ENCODE assay signal across 30 cellular contexts in genomic region chr11:17875908-17876307, GRCh38.
"Had no signal": no experiment of that assay in that cellular context is flagged by ENCODE, and none has a peak within 500 bp of the region (broad histone marks: within the 10 kb centered on the region; RNA-seq: fewer than 3 reads in every experiment).

No MANE protein-coding gene starts in this region.

- H3K36me3 ChIP-seq: gastrocnemius medialis had no signal

- H3K4me3 Mint-ChIP-seq: activated CD4-positive, alpha-beta memory T cell treated with anti-CD3 and anti-CD28 coated beads, Interleukin-2, amount 10 ng/mL, durations not matched to agents 7 days and 5 days; activated CD4-positive, alpha-beta T cell treated with anti-CD3 and anti-CD28 coated beads, Interleukin-2, amount 10 ng/mL, durations not matched to agents 7 days and 5 days; activated naive CD4-positive, alpha-beta T cell treated with anti-CD3 and anti-CD28 coated beads, Interleukin-2, amount 10 ng/mL, durations not matched to agents 7 days and 5 days; activated naive CD8-positive, alpha-beta T cell treated with anti-CD3 and anti-CD28 coated beads, Interleukin-2, amount 10 ng/mL, durations not matched to agents 7 days and 5 days; activated T-cell treated with anti-CD3 and anti-CD28 coated beads, Interleukin-2, amount 50 U/mL, for 24 hours; activated T-cell treated with anti-CD3 and anti-CD28 coated beads, Interleukin-2, amount 50 U/mL, for 72 hours; brain; central memory CD8-positive, alpha-beta T cell; dendritic cell treated with granulocyte-macrophage colony-stimulating factor and Interleukin-4, amounts not matched to agents 40 ng/mL and 50 ng/mL, for 4 days; T-helper 17 cell; T-helper 2 cell treated with Interferon-gamma antibody and Interleukin-4, amounts not matched to agents 5 μg/mL and 100 μg/mL, for 36 hours had no signal

- H3K27me3 Mint-ChIP-seq: activated CD4-positive, alpha-beta memory T cell treated with anti-CD3 and anti-CD28 coated beads, Interleukin-2, amount 10 ng/mL, durations not matched to agents 7 days and 5 days; activated CD4-positive, alpha-beta T cell treated with anti-CD3 and anti-CD28 coated beads, Interleukin-2, amount 10 ng/mL, durations not matched to agents 7 days and 5 days; activated naive CD4-positive, alpha-beta T cell treated with anti-CD3 and anti-CD28 coated beads, Interleukin-2, amount 10 ng/mL, durations not matched to agents 7 days and 5 days; activated naive CD8-positive, alpha-beta T cell treated with anti-CD3 and anti-CD28 coated beads, Interleukin-2, amount 10 ng/mL, durations not matched to agents 7 days and 5 days; activated T-cell treated with anti-CD3 and anti-CD28 coated beads, Interleukin-2, amount 50 U/mL, for 24 hours; brain; central memory CD8-positive, alpha-beta T cell; dendritic cell treated with granulocyte-macrophage colony-stimulating factor and Interleukin-4, amounts not matched to agents 40 ng/mL and 50 ng/mL, for 4 days; T-helper 17 cell had no signal

- H3K9me3 Mint-ChIP-seq: activated CD4-positive, alpha-beta memory T cell treated with anti-CD3 and anti-CD28 coated beads, Interleukin-2, amount 10 ng/mL, durations not matched to agents 7 days and 5 days; activated CD4-positive, alpha-beta T cell treated with anti-CD3 and anti-CD28 coated beads, Interleukin-2, amount 10 ng/mL, durations not matched to agents 7 days and 5 days; activated naive CD4-positive, alpha-beta T cell treated with anti-CD3 and anti-CD28 coated beads, Interleukin-2, amount 10 ng/mL, durations not matched to agents 7 days and 5 days; activated naive CD4-positive, alpha-beta T cell treated with anti-CD3 and anti-CD28 coated beads, Interleukin-2, amount 50 U/mL, for 72 hours; activated naive CD8-positive, alpha-beta T cell treated with anti-CD3 and anti-CD28 coated beads, Interleukin-2, amount 10 ng/mL, durations not matched to agents 7 days and 5 days; activated T-cell treated with anti-CD3 and anti-CD28 coated beads, Interleukin-2, amount 50 U/mL, for 24 hours; activated T-cell treated with anti-CD3 and anti-CD28 coated beads, Interleukin-2, amount 50 U/mL, for 72 hours; brain; central memory CD8-positive, alpha-beta T cell; dendritic cell treated with granulocyte-macrophage colony-stimulating factor and Interleukin-4, amounts not matched to agents 40 ng/mL and 50 ng/mL, for 4 days; T-helper 2 cell treated with Interferon-gamma antibody and Interleukin-4, amounts not matched to agents 5 μg/mL and 100 μg/mL, for 36 hours had no signal

- H3K27ac ChIP-seq: ascending aorta, coronary artery, gastrocnemius medialis, heart left ventricle had no signal

- H3K27me3 ChIP-seq: ascending aorta, dorsolateral prefrontal cortex, gastrocnemius medialis, heart left ventricle had no signal

- DNase-seq: activated CD4-positive, alpha-beta memory T cell treated with anti-CD3 and anti-CD28 coated beads, Interleukin-2, amount 10 ng/mL, durations not matched to agents 7 days and 5 days; activated CD4-positive, alpha-beta T cell treated with anti-CD3 and anti-CD28 coated beads for 1 hour; activated CD4-positive, alpha-beta T cell treated with anti-CD3 and anti-CD28 coated beads for 4 hours; activated CD4-positive, alpha-beta T cell treated with anti-CD3 and anti-CD28 coated beads, Interleukin-2, amount 10 ng/mL, durations not matched to agents 7 days and 5 days; activated CD4-positive, alpha-beta T cell treated with anti-CD3 and anti-CD28 coated beads, Interleukin-2, amount 50 U/mL, for 4 hours; activated CD8-positive, alpha-beta memory T cell treated with anti-CD3 and anti-CD28 coated beads, Interleukin-2, amount 50 U/mL, for 48 hours; activated gamma-delta T cell; activated naive CD4-positive, alpha-beta T cell; activated naive CD4-positive, alpha-beta T cell treated with anti-CD3 and anti-CD28 coated beads, Interleukin-2, amount 10 ng/mL, durations not matched to agents 7 days and 5 days; activated naive CD8-positive, alpha-beta T cell treated with anti-CD3 and anti-CD28 coated beads, Interleukin-2, amount 10 ng/mL, durations not matched to agents 7 days and 5 days; activated T-cell treated with anti-CD3 and anti-CD28 coated beads for 4 hours; activated T-cell treated with anti-CD3 and anti-CD28 coated beads, Interleukin-2, amount 50 U/mL, for 24 hours; activated T-cell treated with anti-CD3 and anti-CD28 coated beads, Interleukin-2, amount 50 U/mL, for 72 hours; dorsolateral prefrontal cortex; effector memory CD4-positive, alpha-beta T cell; erythroblast; foreskin fibroblast; gastrocnemius medialis; glutamatergic neuron; heart left ventricle; T-helper 1 cell; T-helper 17 cell; T1000 had no signal

- H3K4me1 ChIP-seq: ascending aorta had no signal

- H3K4me1 Mint-ChIP-seq: activated CD4-positive, alpha-beta memory T cell treated with anti-CD3 and anti-CD28 coated beads, Interleukin-2, amount 10 ng/mL, durations not matched to agents 7 days and 5 days; activated CD4-positive, alpha-beta T cell treated with anti-CD3 and anti-CD28 coated beads, Interleukin-2, amount 10 ng/mL, durations not matched to agents 7 days and 5 days; activated naive CD4-positive, alpha-beta T cell treated with anti-CD3 and anti-CD28 coated beads, Interleukin-2, amount 10 ng/mL, durations not matched to agents 7 days and 5 days; activated naive CD8-positive, alpha-beta T cell treated with anti-CD3 and anti-CD28 coated beads, Interleukin-2, amount 10 ng/mL, durations not matched to agents 7 days and 5 days; brain; central memory CD8-positive, alpha-beta T cell had no signal

- H3K4me3 ChIP-seq: ascending aorta, coronary artery, dorsolateral prefrontal cortex, gastrocnemius medialis, heart left ventricle had no signal

- ATAC-seq: activated naive CD4-positive, alpha-beta T cell treated with anti-CD3 and anti-CD28 coated beads, Interleukin-2, amount 50 U/mL, for 72 hours; activated T-cell treated with anti-CD3 and anti-CD28 coated beads, Interleukin-2, amount 50 U/mL, for 72 hours; gastrocnemius medialis; heart left ventricle; T-helper 17 cell had no signal

- H3K27ac Mint-ChIP-seq: activated CD4-positive, alpha-beta memory T cell treated with anti-CD3 and anti-CD28 coated beads, Interleukin-2, amount 10 ng/mL, durations not matched to agents 7 days and 5 days; activated CD4-positive, alpha-beta T cell treated with anti-CD3 and anti-CD28 coated beads, Interleukin-2, amount 10 ng/mL, durations not matched to agents 7 days and 5 days; activated naive CD4-positive, alpha-beta T cell treated with anti-CD3 and anti-CD28 coated beads, Interleukin-2, amount 10 ng/mL, durations not matched to agents 7 days and 5 days; activated naive CD4-positive, alpha-beta T cell treated with anti-CD3 and anti-CD28 coated beads, Interleukin-2, amount 50 U/mL, for 72 hours; activated naive CD8-positive, alpha-beta T cell treated with anti-CD3 and anti-CD28 coated beads, Interleukin-2, amount 10 ng/mL, durations not matched to agents 7 days and 5 days; activated T-cell treated with anti-CD3 and anti-CD28 coated beads, Interleukin-2, amount 50 U/mL, for 24 hours; brain; dendritic cell treated with granulocyte-macrophage colony-stimulating factor and Interleukin-4, amounts not matched to agents 40 ng/mL and 50 ng/mL, for 4 days; T-helper 17 cell; T-helper 2 cell treated with Interferon-gamma antibody and Interleukin-4, amounts not matched to agents 5 μg/mL and 100 μg/mL, for 36 hours had no signal

- H3K9me3 ChIP-seq: ascending aorta, gastrocnemius medialis, heart left ventricle had no signal
